ENCODE assay signal across 35 cellular contexts in the genomic region with DNA sequence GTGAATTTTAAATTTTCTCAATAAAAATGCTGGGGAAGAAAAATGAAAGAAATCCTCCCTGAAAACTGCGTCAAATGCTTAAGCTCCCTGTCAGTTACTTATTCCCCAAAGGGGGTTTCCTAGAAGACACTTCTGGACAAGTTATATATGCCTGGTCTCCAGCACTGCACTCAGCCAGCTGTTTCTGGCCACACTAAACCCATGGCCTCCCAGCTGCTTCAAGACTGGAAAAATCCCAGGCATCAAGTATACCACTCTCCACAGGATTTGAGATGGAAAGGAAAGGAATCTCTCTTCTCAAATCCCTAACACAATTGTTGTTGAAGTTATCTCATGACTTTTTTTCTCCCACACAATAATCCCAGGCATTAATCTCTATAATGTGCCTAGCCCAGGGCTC.
"Had no signal": no experiment of that assay in that cellular context is flagged by ENCODE, and none has a peak within 500 bp of the region (broad histone marks: within the 10 kb centered on the region; RNA-seq: fewer than 3 reads in every experiment).

No MANE protein-coding gene starts in this region.

- H3K27ac Mint-ChIP-seq: activated B cell treated with CpG ODN at 0.5 μM for 24 hours; activated CD4-positive, alpha-beta memory T cell treated with anti-CD3 and anti-CD28 coated beads for 36 hours; activated CD4-positive, alpha-beta T cell treated with anti-CD3 and anti-CD28 coated beads for 36 hours; activated CD4-positive, alpha-beta T cell treated with anti-CD3 and anti-CD28 coated beads, Interleukin-2, amount 10 ng/mL, durations not matched to agents 24 days and 14 days; activated naive CD4-positive, alpha-beta T cell treated with anti-CD3 and anti-CD28 coated beads for 36 hours; activated naive CD4-positive, alpha-beta T cell treated with anti-CD3 and anti-CD28 coated beads, Interleukin-2, amount 50 U/mL, for 24 hours; activated naive CD8-positive, alpha-beta T cell treated with anti-CD3 and anti-CD28 coated beads for 36 hours; activated naive CD8-positive, alpha-beta T cell treated with anti-CD3 and anti-CD28 coated beads, Interleukin-2, amount 50 U/mL, for 24 hours; activated T-helper 1 cell treated with anti-CD3 and anti-CD28 coated beads, Interleukin-12 subunit alpha, Interleukin-12 subunit beta, Interleukin-2, Interleukin-4 antibody, amounts not matched to agents 30 ng/mL and 10 ng/mL and 1 ng/mL, durations not matched to agents 14 hours and 24 hours and 36 hours; activated T-helper 2 cell treated with anti-CD3 and anti-CD28 coated beads, Interferon-gamma antibody, Interleukin-2, Interleukin-4, amounts not matched to agents 10 μg/mL and 5 μg/mL and 100 μg/mL, durations not matched to agents 14 hours and 24 hours and 36 hours; dendritic cell treated with granulocyte-macrophage colony-stimulating factor and Interleukin-4, amounts not matched to agents 40 ng/mL and 50 ng/mL, for 4 days had no signal

- H3K4me1 ChIP-seq: body of pancreas, esophagus muscularis mucosa, gastrocnemius medialis had no signal

- H3K27ac ChIP-seq: adrenal gland, body of pancreas, coronary artery, dorsolateral prefrontal cortex, esophagus muscularis mucosa, foreskin keratinocyte, gastrocnemius medialis, WERI-Rb-1 had no signal

- DNase-seq: activated B cell treated with CpG ODN at 0.5 μM for 24 hours; activated CD4-positive, alpha-beta memory T cell treated with anti-CD3 and anti-CD28 coated beads for 36 hours; activated CD4-positive, alpha-beta T cell treated with anti-CD3 and anti-CD28 coated beads for 36 hours; activated CD4-positive, alpha-beta T cell treated with anti-CD3 and anti-CD28 coated beads, Interleukin-2, amount 10 ng/mL, durations not matched to agents 24 days and 14 days; activated CD4-positive, CD25-positive, alpha-beta regulatory T cell treated with anti-CD3 and anti-CD28 coated beads, Interleukin-2, amount 50 U/mL, for 72 hours; activated CD8-positive, alpha-beta memory T cell treated with anti-CD3 and anti-CD28 coated beads, Interleukin-2, amount 10 ng/mL, durations not matched to agents 7 days and 5 days; activated CD8-positive, alpha-beta memory T cell treated with anti-CD3 and anti-CD28 coated beads, Interleukin-2, amount 50 U/mL, for 4 hours; activated CD8-positive, alpha-beta T cell treated with anti-CD3 and anti-CD28 coated beads, Interleukin-2, amount 10 ng/mL, durations not matched to agents 7 days and 5 days; activated effector memory CD4-positive, alpha-beta T cell treated with anti-CD3 and anti-CD28 coated beads, Interleukin-2, amount 50 U/mL, for 16 hours; activated naive CD4-positive, alpha-beta T cell treated with anti-CD3 and anti-CD28 coated beads for 36 hours; activated naive CD8-positive, alpha-beta T cell treated with anti-CD3 and anti-CD28 coated beads for 36 hours; activated naive CD8-positive, alpha-beta T cell treated with anti-CD3 and anti-CD28 coated beads, Interleukin-2, amount 50 U/mL, for 24 hours; activated T-cell treated with anti-CD3 and anti-CD28 coated beads, Interleukin-2, amount 50 U/mL, for 1 hour; activated T-cell treated with anti-CD3 and anti-CD28 coated beads, Interleukin-2, amount 50 U/mL, for 48 hours; adrenal gland; amygdala; aorta; body of pancreas; caudate nucleus; dorsolateral prefrontal cortex; effector memory CD4-positive, alpha-beta T cell; erythroblast; foreskin keratinocyte; gastrocnemius medialis; glutamatergic neuron; T-helper 1 cell; T-helper 17 cell; T1000; WERI-Rb-1 had no signal

- H3K27me3 ChIP-seq: adrenal gland, body of pancreas, dorsolateral prefrontal cortex, esophagus muscularis mucosa, foreskin keratinocyte, gastrocnemius medialis had no signal

- H3K36me3 ChIP-seq: adrenal gland, gastrocnemius medialis, WERI-Rb-1 had no signal

- H3K4me3 Mint-ChIP-seq: activated B cell treated with CpG ODN at 0.5 μM for 24 hours; activated CD4-positive, alpha-beta memory T cell treated with anti-CD3 and anti-CD28 coated beads for 36 hours; activated CD4-positive, alpha-beta T cell treated with anti-CD3 and anti-CD28 coated beads for 36 hours; activated CD4-positive, alpha-beta T cell treated with anti-CD3 and anti-CD28 coated beads, Interleukin-2, amount 10 ng/mL, durations not matched to agents 24 days and 14 days; activated CD8-positive, alpha-beta memory T cell treated with anti-CD3 and anti-CD28 coated beads, Interleukin-2, amount 10 ng/mL, durations not matched to agents 7 days and 5 days; activated CD8-positive, alpha-beta T cell treated with anti-CD3 and anti-CD28 coated beads, Interleukin-2, amount 10 ng/mL, durations not matched to agents 7 days and 5 days; activated naive CD4-positive, alpha-beta T cell treated with anti-CD3 and anti-CD28 coated beads for 36 hours; activated naive CD4-positive, alpha-beta T cell treated with anti-CD3 and anti-CD28 coated beads, Interleukin-2, amount 50 U/mL, for 24 hours; activated naive CD8-positive, alpha-beta T cell treated with anti-CD3 and anti-CD28 coated beads for 36 hours; activated naive CD8-positive, alpha-beta T cell treated with anti-CD3 and anti-CD28 coated beads, Interleukin-2, amount 50 U/mL, for 24 hours; dendritic cell treated with granulocyte-macrophage colony-stimulating factor and Interleukin-4, amounts not matched to agents 40 ng/mL and 50 ng/mL, for 4 days; T-helper 17 cell had no signal

- ATAC-seq: activated CD4-positive, alpha-beta T cell treated with anti-CD3 and anti-CD28 coated beads for 36 hours; activated CD8-positive, alpha-beta memory T cell treated with anti-CD3 and anti-CD28 coated beads, Interleukin-2, amount 10 ng/mL, durations not matched to agents 7 days and 5 days; activated CD8-positive, alpha-beta T cell treated with anti-CD3 and anti-CD28 coated beads, Interleukin-2, amount 10 ng/mL, durations not matched to agents 7 days and 5 days; activated naive CD8-positive, alpha-beta T cell treated with anti-CD3 and anti-CD28 coated beads, Interleukin-2, amount 50 U/mL, for 24 hours; body of pancreas; foreskin keratinocyte; gastrocnemius medialis; T-helper 17 cell had no signal

- H3K4me3 ChIP-seq: adrenal gland, body of pancreas, coronary artery, dorsolateral prefrontal cortex, esophagus muscularis mucosa, gastrocnemius medialis had no signal

- H3K27me3 Mint-ChIP-seq: activated B cell treated with CpG ODN at 0.5 μM for 24 hours; activated CD4-positive, alpha-beta memory T cell treated with anti-CD3 and anti-CD28 coated beads for 36 hours; activated CD4-positive, alpha-beta T cell treated with anti-CD3 and anti-CD28 coated beads for 36 hours; activated CD4-positive, alpha-beta T cell treated with anti-CD3 and anti-CD28 coated beads, Interleukin-2, amount 10 ng/mL, durations not matched to agents 24 days and 14 days; activated CD8-positive, alpha-beta memory T cell treated with anti-CD3 and anti-CD28 coated beads, Interleukin-2, amount 10 ng/mL, durations not matched to agents 7 days and 5 days; activated naive CD4-positive, alpha-beta T cell treated with anti-CD3 and anti-CD28 coated beads, Interleukin-2, amount 50 U/mL, for 24 hours; activated naive CD8-positive, alpha-beta T cell treated with anti-CD3 and anti-CD28 coated beads for 36 hours; activated naive CD8-positive, alpha-beta T cell treated with anti-CD3 and anti-CD28 coated beads, Interleukin-2, amount 50 U/mL, for 24 hours; dendritic cell treated with granulocyte-macrophage colony-stimulating factor and Interleukin-4, amounts not matched to agents 40 ng/mL and 50 ng/mL, for 4 days; T-helper 17 cell had no signal

- H3K9me3 ChIP-seq: adrenal gland, body of pancreas, esophagus muscularis mucosa, gastrocnemius medialis had no signal
